Comparison of ENCODE assay signal across 10 cellular contexts in the genomic region with DNA sequence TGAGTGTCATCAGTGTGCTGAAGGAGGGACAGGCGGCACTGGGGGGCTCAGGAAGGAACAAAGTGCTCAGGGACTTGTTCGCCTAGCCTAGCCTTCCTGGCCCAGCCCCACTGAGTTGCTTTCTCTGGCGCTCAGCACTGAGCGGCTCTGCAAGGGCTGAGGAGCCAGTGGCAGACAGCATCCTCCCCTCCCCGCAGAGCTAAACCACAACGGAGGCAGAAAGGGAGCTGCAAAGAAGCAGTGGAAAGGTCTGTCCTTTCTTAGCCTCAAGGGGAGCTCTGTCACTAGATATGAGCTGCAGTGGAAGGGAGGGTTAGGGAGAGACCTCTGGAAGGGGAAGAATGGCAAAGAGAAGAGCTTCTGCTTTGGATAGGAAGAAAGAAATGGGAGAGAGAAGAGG.
DNase-seq lines count a peak whose midpoint lies in the region; ATAC-seq and TF ChIP-seq lines count a peak whose summit lies in the region.
"Had no signal": no experiment of that assay in that cellular context is flagged by ENCODE, and none has a peak within 500 bp of the region (broad histone marks: within the 10 kb centered on the region; RNA-seq: fewer than 3 reads in every experiment).

No MANE protein-coding gene starts in this region.

- no peak overlapping the region for H3K27ac Mint-ChIP-seq in GM23338
- peak overlapping the region; percentile 7 for H3K27ac Mint-ChIP-seq in neural crest cell (ENCODE audit: unreplicated experiment)
- H3K27ac Mint-ChIP-seq in HFFc6, result no peak overlapping the region

- in situ Hi-C loops in SK-MEL-5 (cut with HindIII; ENCODE audit: low pct_unique_long_range_greater_than_20kb, low sequenced_read_pairs), result no loop called here
- in situ Hi-C loops in astrocyte of the spinal cord (cut with HindIII; ENCODE audit: low sequenced_read_pairs), result no loop called here

- no peak overlapping the region for H3K27ac ChIP-seq in GM23338 (ENCODE audit: low read depth)
- H3K27ac ChIP-seq: SK-N-MC had no signal

- peak; percentile 99 for ATAC-seq in GM23338
- no peak for ATAC-seq in HG02571 (IDR thresholded peaks at IDR 0.05; ENCODE audit: unreplicated experiment)

- H4K20me1 ChIP-seq in GM23338 (replicated peaks; ENCODE audit: insufficient read depth), result no peaks in the 10 kb centered on the region; the same call in 1 of the 2 replicates

- H3K4me3 ChIP-seq in GM23338 (no peak overlapping the region), astrocyte of the spinal cord (ENCODE audit: low read depth, low read length) (no peak overlapping the region)
- H3K4me3 ChIP-seq: SK-N-MC had no signal

- no peaks in the 10 kb centered on the region for H3K9me3 Mint-ChIP-seq in GM23338
- H3K9me3 Mint-ChIP-seq in neural crest cell, result no peaks in the 10 kb centered on the region
- H3K9me3 Mint-ChIP-seq in HFFc6, result no peaks in the 10 kb centered on the region

- no peaks in the 10 kb centered on the region for H3K79me2 ChIP-seq in GM23338 (replicated peaks; ENCODE audit: insufficient read depth)

- H3K27me3 ChIP-seq in GM23338 (ENCODE audit: insufficient read depth), result no peaks in the 10 kb centered on the region

- H2AFZ ChIP-seq in GM23338, result no peak overlapping the region

- H3K27me3 Mint-ChIP-seq in GM23338 (ENCODE audit: insufficient read depth, low read depth, poor library complexity) (peaks cover 2% of the 10 kb centered on the region), neural crest cell (ENCODE audit: low read depth) (no peaks in the 10 kb centered on the region), HFFc6 (ENCODE audit: insufficient read depth) (no peaks in the 10 kb centered on the region)

- H3K4me3 Mint-ChIP-seq in GM23338, result no peak overlapping the region
- H3K4me3 Mint-ChIP-seq in neural crest cell, result no peak overlapping the region
- H3K4me3 Mint-ChIP-seq in HFFc6, result no peak overlapping the region

- no peak overlapping the region for H3K4me2 ChIP-seq in GM23338

- peaks cover 6% of the 10 kb centered on the region; the same call in 1 of the 2 replicates for H3K4me1 ChIP-seq in GM23338 (ENCODE audit: insufficient read depth)

- H3F3A ChIP-seq in GM23338 (replicated peaks; ENCODE audit: low read depth), result no peaks in the 10 kb centered on the region

- H3K36me3 Mint-ChIP-seq in GM23338 (ENCODE audit: low read depth) (no peaks in the 10 kb centered on the region), neural crest cell (ENCODE audit: low read depth) (peaks cover 3% of the 10 kb centered on the region), HFFc6 (ENCODE audit: low read depth) (peaks cover 18% of the 10 kb centered on the region)

- H3K4me1 Mint-ChIP-seq in GM23338 (peaks cover 16% of the 10 kb centered on the region), neural crest cell (peaks cover 18% of the 10 kb centered on the region), HFFc6 (ENCODE audit: low read depth) (peaks cover 52% of the 10 kb centered on the region)

- H3K9me2 ChIP-seq in GM23338 (ENCODE audit: insufficient read depth), result no peaks in the 10 kb centered on the region

- DNase-seq in GM23338 (ENCODE audit: low spot score), result peak; percentile 89
- DNase-seq in SK-MEL-5 (ENCODE audit: low read depth, low spot score), result peak; percentile 72
- DNase-seq in astrocyte of the spinal cord (ENCODE audit: low read depth, low spot score), result peak; percentile 32
- no peak for DNase-seq in neural crest cell (ENCODE audit: low read depth, low spot score)
- no peak for DNase-seq in HFFc6
- no peak for DNase-seq in NCI-H748 (lab: John Stamatoyannopoulos, UW; ENCODE audit: unreplicated experiment)
- no peak for DNase-seq in hippocampal formation (lab: John Stamatoyannopoulos, UW)
- DNase-seq: cortex of kidney had no signal

- no peaks in the 10 kb centered on the region for H3K36me3 ChIP-seq in GM23338 (ENCODE audit: insufficient read depth)

- TF ChIP-seq CTCF in GM23338 (conservative IDR thresholded peaks at IDR 0.05; ENCODE audit: low read depth in 2 of 2) (peak; percentile 48 to 63), astrocyte of the spinal cord (IDR thresholded peaks at IDR 0.05; ENCODE audit: low read depth, low read length) (peak; percentile 21), neural crest cell (conservative IDR thresholded peaks at IDR 0.05) (peak; percentile 35), HFFc6 (IDR thresholded peaks at IDR 0.05) (no peak)

TF ChIP-seq in GM23338, 12 proteins besides CTCF, POLR2A, EP300 and RAD21:
- TF ChIP-seq, protein P1, sequence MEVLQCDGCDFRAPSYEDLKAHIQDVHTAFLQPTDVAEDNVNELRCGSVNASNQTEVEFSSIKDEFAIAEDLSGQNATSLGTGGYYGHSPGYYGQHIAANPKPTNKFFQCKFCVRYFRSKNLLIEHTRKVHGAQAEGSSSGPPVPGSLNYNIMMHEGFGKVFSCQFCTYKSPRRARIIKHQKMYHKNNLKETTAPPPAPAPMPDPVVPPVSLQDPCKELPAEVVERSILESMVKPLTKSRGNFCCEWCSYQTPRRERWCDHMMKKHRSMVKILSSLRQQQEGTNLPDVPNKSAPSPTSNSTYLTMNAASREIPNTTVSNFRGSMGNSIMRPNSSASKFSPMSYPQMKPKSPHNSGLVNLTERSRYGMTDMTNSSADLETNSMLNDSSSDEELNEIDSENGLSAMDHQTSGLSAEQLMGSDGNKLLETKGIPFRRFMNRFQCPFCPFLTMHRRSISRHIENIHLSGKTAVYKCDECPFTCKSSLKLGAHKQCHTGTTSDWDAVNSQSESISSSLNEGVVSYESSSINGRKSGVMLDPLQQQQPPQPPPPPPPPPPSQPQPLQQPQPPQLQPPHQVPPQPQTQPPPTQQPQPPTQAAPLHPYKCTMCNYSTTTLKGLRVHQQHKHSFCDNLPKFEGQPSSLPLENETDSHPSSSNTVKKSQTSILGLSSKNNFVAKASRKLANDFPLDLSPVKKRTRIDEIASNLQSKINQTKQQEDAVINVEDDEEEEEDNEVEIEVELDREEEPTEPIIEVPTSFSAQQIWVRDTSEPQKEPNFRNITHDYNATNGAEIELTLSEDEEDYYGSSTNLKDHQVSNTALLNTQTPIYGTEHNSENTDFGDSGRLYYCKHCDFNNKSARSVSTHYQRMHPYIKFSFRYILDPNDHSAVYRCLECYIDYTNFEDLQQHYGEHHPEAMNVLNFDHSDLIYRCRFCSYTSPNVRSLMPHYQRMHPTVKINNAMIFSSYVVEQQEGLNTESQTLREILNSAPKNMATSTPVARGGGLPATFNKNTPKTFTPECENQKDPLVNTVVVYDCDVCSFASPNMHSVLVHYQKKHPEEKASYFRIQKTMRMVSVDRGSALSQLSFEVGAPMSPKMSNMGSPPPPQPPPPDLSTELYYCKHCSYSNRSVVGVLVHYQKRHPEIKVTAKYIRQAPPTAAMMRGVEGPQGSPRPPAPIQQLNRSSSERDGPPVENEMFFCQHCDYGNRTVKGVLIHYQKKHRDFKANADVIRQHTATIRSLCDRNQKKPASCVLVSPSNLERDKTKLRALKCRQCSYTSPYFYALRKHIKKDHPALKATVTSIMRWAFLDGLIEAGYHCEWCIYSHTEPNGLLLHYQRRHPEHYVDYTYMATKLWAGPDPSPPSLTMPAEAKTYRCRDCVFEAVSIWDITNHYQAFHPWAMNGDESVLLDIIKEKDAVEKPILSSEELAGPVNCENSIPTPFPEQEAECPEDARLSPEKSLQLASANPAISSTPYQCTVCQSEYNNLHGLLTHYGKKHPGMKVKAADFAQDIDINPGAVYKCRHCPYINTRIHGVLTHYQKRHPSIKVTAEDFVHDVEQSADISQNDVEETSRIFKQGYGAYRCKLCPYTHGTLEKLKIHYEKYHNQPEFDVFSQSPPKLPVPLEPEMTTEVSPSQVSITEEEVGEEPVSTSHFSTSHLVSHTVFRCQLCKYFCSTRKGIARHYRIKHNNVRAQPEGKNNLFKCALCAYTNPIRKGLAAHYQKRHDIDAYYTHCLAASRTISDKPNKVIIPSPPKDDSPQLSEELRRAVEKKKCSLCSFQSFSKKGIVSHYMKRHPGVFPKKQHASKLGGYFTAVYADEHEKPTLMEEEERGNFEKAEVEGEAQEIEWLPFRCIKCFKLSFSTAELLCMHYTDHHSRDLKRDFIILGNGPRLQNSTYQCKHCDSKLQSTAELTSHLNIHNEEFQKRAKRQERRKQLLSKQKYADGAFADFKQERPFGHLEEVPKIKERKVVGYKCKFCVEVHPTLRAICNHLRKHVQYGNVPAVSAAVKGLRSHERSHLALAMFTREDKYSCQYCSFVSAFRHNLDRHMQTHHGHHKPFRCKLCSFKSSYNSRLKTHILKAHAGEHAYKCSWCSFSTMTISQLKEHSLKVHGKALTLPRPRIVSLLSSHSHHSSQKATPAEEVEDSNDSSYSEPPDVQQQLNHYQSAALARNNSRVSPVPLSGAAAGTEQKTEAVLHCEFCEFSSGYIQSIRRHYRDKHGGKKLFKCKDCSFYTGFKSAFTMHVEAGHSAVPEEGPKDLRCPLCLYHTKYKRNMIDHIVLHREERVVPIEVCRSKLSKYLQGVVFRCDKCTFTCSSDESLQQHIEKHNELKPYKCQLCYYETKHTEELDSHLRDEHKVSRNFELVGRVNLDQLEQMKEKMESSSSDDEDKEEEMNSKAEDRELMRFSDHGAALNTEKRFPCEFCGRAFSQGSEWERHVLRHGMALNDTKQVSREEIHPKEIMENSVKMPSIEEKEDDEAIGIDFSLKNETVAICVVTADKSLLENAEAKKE (CRISPR knock-in tag; IDR thresholded peaks at IDR 0.05), result no peak
- TF ChIP-seq CREB1 (CRISPR knock-in tag; IDR thresholded peaks at IDR 0.05; ENCODE audit: low read depth), result peak; percentile 54

Comparison
In these comparisons a context has a peak if more than half of its experiments do, and no peak if none do; other contexts are left out.
1. DNase-seq: peak in GM23338 (single experiment), SK-MEL-5 (single experiment) and astrocyte of the spinal cord (single experiment); none in neural crest cell (single experiment), HFFc6 (single experiment), NCI-H748 (single experiment) and hippocampal formation (0 of 2).